ENCODE assay signal across 29 cellular contexts in genomic region chr22:30481711-30482110, GRCh38. TPM values are rescaled to one million over a fixed set of nuclear protein-coding genes. Genes with fewer than 3 reads are reported as not detected.
A peak's percentile ranks its signal among the peaks of the same experiment; 100 is the strongest.
DNase-seq lines count a peak whose midpoint lies in the region; ATAC-seq and TF ChIP-seq lines count a peak whose summit lies in the region.
"Had no signal": no experiment of that assay in that cellular context is flagged by ENCODE, and none has a peak within 500 bp of the region (broad histone marks: within the 10 kb centered on the region; RNA-seq: fewer than 3 reads in every experiment).

No MANE protein-coding gene starts in this region.

- H3K4me3 ChIP-seq in MG63 (no peak overlapping the region), epithelial cell of esophagus (ENCODE audit: low read length) (no peak overlapping the region)
- H3K4me3 ChIP-seq: Peyer's patch, smooth muscle cell, tibial artery had no signal

- no peaks in the 10 kb centered on the region for H3K36me3 Mint-ChIP-seq in activated CD8-positive, alpha-beta T cell treated with anti-CD3 and anti-CD28 coated beads for 36 hours (ENCODE audit: low read depth)
- H3K36me3 Mint-ChIP-seq in activated naive CD8-positive, alpha-beta T cell treated with anti-CD3 and anti-CD28 coated beads, Interleukin-2, amount 50 U/mL, for 24 hours (ENCODE audit: low read depth) = no peaks in the 10 kb centered on the region
- H3K36me3 Mint-ChIP-seq: natural killer cell treated with Interleukin-12 subunit alpha and Interleukin-12 subunit beta and Interleukin-15 and Interleukin-18, amount 100 ng/mL, for 72 hours; WTC11 had no signal

- CTCF ChIA-PET in activated CD8-positive, alpha-beta T cell treated with anti-CD3 and anti-CD28 coated beads for 36 hours (lab: Charles Lee) = no interaction called here

- no peaks in the 10 kb centered on the region for H3K9me3 ChIP-seq in MG63
- H3K9me3 ChIP-seq: Peyer's patch, SK-N-SH, tibial artery had no signal

- H3K27ac Mint-ChIP-seq in activated CD8-positive, alpha-beta T cell treated with anti-CD3 and anti-CD28 coated beads for 36 hours = no peak overlapping the region
- H3K27ac Mint-ChIP-seq in activated naive CD8-positive, alpha-beta T cell treated with anti-CD3 and anti-CD28 coated beads, Interleukin-2, amount 50 U/mL, for 24 hours = no peak overlapping the region
- H3K27ac Mint-ChIP-seq: IgD-negative memory B cell; natural killer cell treated with Interleukin-12 subunit alpha and Interleukin-12 subunit beta and Interleukin-15 and Interleukin-18, amount 100 ng/mL, for 72 hours; T-helper 2 cell treated with Interferon-gamma antibody and Interleukin-4, amounts not matched to agents 5 μg/mL and 100 μg/mL, for 36 hours; WTC11 had no signal

- no peaks in the 10 kb centered on the region for H3K4me1 Mint-ChIP-seq in activated CD8-positive, alpha-beta T cell treated with anti-CD3 and anti-CD28 coated beads for 36 hours (ENCODE audit: low read depth)
- no peaks in the 10 kb centered on the region for H3K4me1 Mint-ChIP-seq in activated naive CD8-positive, alpha-beta T cell treated with anti-CD3 and anti-CD28 coated beads, Interleukin-2, amount 50 U/mL, for 24 hours
- H3K4me1 Mint-ChIP-seq: central memory CD8-positive, alpha-beta T cell; IgD-negative memory B cell; WTC11 had no signal

- H3K4me3 Mint-ChIP-seq in activated CD8-positive, alpha-beta T cell treated with anti-CD3 and anti-CD28 coated beads for 36 hours = no peak overlapping the region
- no peak overlapping the region for H3K4me3 Mint-ChIP-seq in activated naive CD8-positive, alpha-beta T cell treated with anti-CD3 and anti-CD28 coated beads, Interleukin-2, amount 50 U/mL, for 24 hours
- H3K4me3 Mint-ChIP-seq: central memory CD8-positive, alpha-beta T cell; IgD-negative memory B cell; natural killer cell treated with Interleukin-12 subunit alpha and Interleukin-12 subunit beta and Interleukin-15 and Interleukin-18, amount 100 ng/mL, for 72 hours; T-helper 2 cell treated with Interferon-gamma antibody and Interleukin-4, amounts not matched to agents 5 μg/mL and 100 μg/mL, for 36 hours; WTC11 had no signal

- peaks cover 3% of the 10 kb centered on the region for H3K27me3 Mint-ChIP-seq in activated CD8-positive, alpha-beta T cell treated with anti-CD3 and anti-CD28 coated beads for 36 hours
- H3K27me3 Mint-ChIP-seq in activated naive CD8-positive, alpha-beta T cell treated with anti-CD3 and anti-CD28 coated beads, Interleukin-2, amount 50 U/mL, for 24 hours = no peaks in the 10 kb centered on the region

- no peaks in the 10 kb centered on the region for H3K36me3 ChIP-seq in MG63
- H3K36me3 ChIP-seq: Peyer's patch, tibial artery had no signal

- DNase-seq in EL = peak; percentile 75
- peak; percentile 95 for DNase-seq in MG63
- DNase-seq in epithelial cell of esophagus (ENCODE audit: low read depth) = peak; percentile 52
- DNase-seq in putamen (ENCODE audit: low spot score) = peak; percentile 52
- no peak for DNase-seq in NCI-H774 (lab: John Stamatoyannopoulos, UW)
- DNase-seq in activated CD8-positive, alpha-beta T cell treated with anti-CD3 and anti-CD28 coated beads for 36 hours = no peak
- DNase-seq in activated naive CD8-positive, alpha-beta T cell treated with anti-CD3 and anti-CD28 coated beads, Interleukin-2, amount 50 U/mL, for 24 hours = no peak
- DNase-seq: activated CD4-positive, alpha-beta T cell treated with anti-CD3 and anti-CD28 coated beads, Interleukin-2, amount 50 U/mL, for 4 hours; activated gamma-delta T cell treated with Interleukin-2 at 50 U/mL for 16 hours; activated T-cell treated with anti-CD3 and anti-CD28 coated beads for 4 hours; DND-41; erythroblast; midbrain; NCI-H1048; NCI-H2029 treated with DMSO at 0.1 percent for 48 hours; NCI-H446; Peyer's patch; SK-N-SH; stimulated activated CD4-positive, alpha-beta T cell treated with anti-CD3 and anti-CD28 coated beads, Interleukin-2, amount 100 ng/mL, for 48 hours; stimulated activated naive CD4-positive, alpha-beta T cell treated with Interleukin-2 at 50 U/mL for 16 hours; tibial artery had no signal

- no peak for ATAC-seq in HG02981 (IDR thresholded peaks at IDR 0.05; ENCODE audit: unreplicated experiment)
- no peak for ATAC-seq in activated CD8-positive, alpha-beta T cell treated with anti-CD3 and anti-CD28 coated beads for 36 hours
- no peak for ATAC-seq in activated naive CD8-positive, alpha-beta T cell treated with anti-CD3 and anti-CD28 coated beads, Interleukin-2, amount 50 U/mL, for 24 hours
- ATAC-seq: HCT116; natural killer cell treated with Interleukin-12 subunit alpha and Interleukin-12 subunit beta and Interleukin-15 and Interleukin-18, amount 100 ng/mL, for 72 hours; WTC11 had no signal

- intact Hi-C loops in activated CD8-positive, alpha-beta T cell treated with anti-CD3 and anti-CD28 coated beads for 36 hours (cut with micrococcal nuclease) = no loop called here

- H3K27me3 ChIP-seq in MG63 = no peaks in the 10 kb centered on the region
- H3K27me3 ChIP-seq: Peyer's patch had no signal

- TF ChIP-seq CTCF in epithelial cell of esophagus (IDR thresholded peaks at IDR 0.05; ENCODE audit: insufficient read depth, low read depth, low read length, missing control alignments) = no peak
- no peak for TF ChIP-seq CTCF in activated CD8-positive, alpha-beta T cell treated with anti-CD3 and anti-CD28 coated beads for 36 hours (IDR thresholded peaks at IDR 0.05)

- POLR2A ChIA-PET in activated CD8-positive, alpha-beta T cell treated with anti-CD3 and anti-CD28 coated beads for 36 hours (lab: Charles Lee) = no interaction called here

- no peaks in the 10 kb centered on the region for H3K9me3 Mint-ChIP-seq in activated CD8-positive, alpha-beta T cell treated with anti-CD3 and anti-CD28 coated beads for 36 hours
- H3K9me3 Mint-ChIP-seq in activated naive CD8-positive, alpha-beta T cell treated with anti-CD3 and anti-CD28 coated beads, Interleukin-2, amount 50 U/mL, for 24 hours = no peaks in the 10 kb centered on the region
- H3K9me3 Mint-ChIP-seq: central memory CD8-positive, alpha-beta T cell; IgD-negative memory B cell; natural killer cell treated with Interleukin-12 subunit alpha and Interleukin-12 subunit beta and Interleukin-15 and Interleukin-18, amount 100 ng/mL, for 72 hours; T-helper 2 cell treated with Interferon-gamma antibody and Interleukin-4, amounts not matched to agents 5 μg/mL and 100 μg/mL, for 36 hours; WTC11 had no signal

RNA-seq across cellular contexts. Expression of gene SEC14L3, which starts 9.9 kb away (rescaled TPM):
- total RNA-seq in MG63 (2014; rRNA removed; shearing (Covaris generic); ENCODE audit: low replicate concordance) = not detected in 2 replicates
- not detected for total RNA-seq in activated CD8-positive, alpha-beta T cell treated with anti-CD3 and anti-CD28 coated beads for 36 hours
- total RNA-seq: natural killer cell treated with Interleukin-12 subunit alpha and Interleukin-12 subunit beta and Interleukin-15 and Interleukin-18, amount 100 ng/mL, for 72 hours; Peyer's patch; smooth muscle cell; WTC11 had no signal

RNA-seq across cellular contexts. Expression of gene SEC14L4, which starts 23.8 kb away (rescaled TPM):
- 1.6 and 4.9 TPM in 2 replicates for total RNA-seq in MG63 (2014; rRNA removed; shearing (Covaris generic); ENCODE audit: low replicate concordance)
- not detected for total RNA-seq in activated CD8-positive, alpha-beta T cell treated with anti-CD3 and anti-CD28 coated beads for 36 hours
- total RNA-seq: natural killer cell treated with Interleukin-12 subunit alpha and Interleukin-12 subunit beta and Interleukin-15 and Interleukin-18, amount 100 ng/mL, for 72 hours; Peyer's patch; smooth muscle cell had no signal

RNA-seq across cellular contexts. Expression of gene MTFP1, which starts 56.1 kb away (rescaled TPM):
- total RNA-seq in MG63 (2014; rRNA removed; shearing (Covaris generic); ENCODE audit: low replicate concordance) = 25.3 and 35.5 TPM in 2 replicates
- total RNA-seq in activated CD8-positive, alpha-beta T cell treated with anti-CD3 and anti-CD28 coated beads for 36 hours = 10 to 100 TPM; 89.8 to 93.8 TPM

Comparison
In these comparisons a context has a peak if more than half of its experiments do, and no peak if none do; other contexts are left out.
1. DNase-seq: peak in EL (single experiment), MG63 (single experiment), epithelial cell of esophagus (single experiment) and putamen (single experiment); none in NCI-H774 (single experiment), activated CD8-positive, alpha-beta T cell treated with anti-CD3 and anti-CD28 coated beads for 36 hours (single experiment) and activated naive CD8-positive, alpha-beta T cell treated with anti-CD3 and anti-CD28 coated beads, Interleukin-2, amount 50 U/mL, for 24 hours (single experiment).